Comparison of ENCODE assay signal across 8 cellular contexts in the genomic region with DNA sequence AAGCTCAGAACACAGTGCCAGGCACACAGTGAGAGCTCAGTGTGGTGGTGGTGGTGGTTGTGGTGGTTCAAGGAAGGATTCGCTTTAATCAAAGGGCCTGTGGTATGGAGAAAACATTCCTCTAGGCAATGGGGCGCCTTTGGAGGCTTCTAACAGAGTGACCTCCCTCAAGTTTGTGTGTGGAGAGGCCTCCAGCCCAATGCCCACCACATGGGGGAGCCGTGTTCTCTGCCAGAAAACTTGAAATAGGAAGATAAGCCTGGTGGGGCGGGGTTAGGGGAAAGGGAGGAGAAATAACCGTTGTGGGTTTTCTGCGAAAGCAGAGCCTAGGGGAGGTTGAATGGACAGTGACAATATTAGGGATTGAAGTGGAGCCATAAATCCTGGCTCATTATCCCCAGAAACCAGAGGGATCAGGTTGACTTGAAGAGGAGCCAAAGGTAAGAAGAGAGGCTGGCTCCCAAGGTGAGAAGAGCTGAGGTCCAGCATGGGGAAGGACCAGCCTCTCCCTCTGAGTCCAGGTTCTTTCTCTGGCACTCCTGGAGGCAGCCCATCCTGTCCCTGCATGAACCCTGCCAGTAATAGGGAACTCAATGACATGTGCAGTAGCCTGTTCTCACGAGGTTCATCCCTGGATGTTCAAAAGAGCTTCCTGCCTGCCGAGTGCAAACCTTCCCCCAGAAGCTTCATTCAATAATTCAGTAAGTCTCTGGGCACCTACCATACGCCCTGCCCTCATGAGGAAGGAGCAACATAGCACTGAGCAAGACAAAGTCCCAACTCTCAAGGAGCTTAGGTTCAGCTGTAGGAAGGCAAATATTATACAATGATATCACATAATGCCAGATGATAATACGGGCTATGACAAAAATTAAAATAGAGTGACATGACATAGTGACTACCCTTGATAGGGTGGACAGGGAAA. TPM values are rescaled to one million over a fixed set of nuclear protein-coding genes. Genes with fewer than 3 reads are reported as not detected.
A peak's percentile ranks its signal among the peaks of the same experiment; 100 is the strongest.
DNase-seq lines count a peak whose midpoint lies in the region; TF ChIP-seq lines count a peak whose summit lies in the region.

No MANE protein-coding gene starts in this region.

- no peak overlapping the region for H3K27ac ChIP-seq in colonic mucosa
- H3K27ac ChIP-seq in smooth muscle cell (ENCODE audit: low read depth) = no peak overlapping the region

- no peaks in the 10 kb centered on the region for H3K36me3 ChIP-seq in colonic mucosa
- H3K36me3 ChIP-seq in smooth muscle cell (ENCODE audit: low read depth) = no peaks in the 10 kb centered on the region

- no peaks in the 10 kb centered on the region for H3K79me2 ChIP-seq in smooth muscle cell (ENCODE audit: low read depth)

- peaks cover 18% of the 10 kb centered on the region for H3F3A ChIP-seq in smooth muscle cell (ENCODE audit: low read depth)

- H3K4me3 ChIP-seq in colonic mucosa (no peak overlapping the region), smooth muscle cell (no peak overlapping the region)

- intact Hi-C loops in colonic mucosa (cut with DNase I) = loop anchor here (5.0 kb wide), 1 partner anchor 54 kb away; a partner anchor contains a TSS

- H4K20me1 ChIP-seq in smooth muscle cell (ENCODE audit: low read depth) = no peaks in the 10 kb centered on the region

- no peak overlapping the region for H3K4me2 ChIP-seq in smooth muscle cell

- TF ChIP-seq CTCF in colonic mucosa (IDR thresholded peaks at IDR 0.05) (no peak), smooth muscle cell (IDR thresholded peaks at IDR 0.05; ENCODE audit: borderline replicate concordance, insufficient read depth, poor library complexity, severe bottlenecking) (peak; percentile 7)

- no peaks in the 10 kb centered on the region for H3K9me3 ChIP-seq in colonic mucosa
- H3K9me3 ChIP-seq in smooth muscle cell (replicated peaks; ENCODE audit: low read depth) = no peaks in the 10 kb centered on the region

- H2AFZ ChIP-seq in smooth muscle cell (ENCODE audit: low read depth) = no peak overlapping the region

- H3K27me3 ChIP-seq in colonic mucosa (no peaks in the 10 kb centered on the region), smooth muscle cell (ENCODE audit: low read depth) (no peaks in the 10 kb centered on the region)

- H3K9ac ChIP-seq in colonic mucosa (ENCODE audit: low read depth in 2 of 2, low read length in 2 of 2) = no peak overlapping the region
- no peak overlapping the region for H3K9ac ChIP-seq in smooth muscle cell (ENCODE audit: low read depth)

- H3K4me1 ChIP-seq in colonic mucosa (peaks cover 14% of the 10 kb centered on the region), smooth muscle cell (ENCODE audit: low read depth) (peaks cover 6% of the 10 kb centered on the region)

- WGBS in smooth muscle cell (ENCODE audit: low lambda C conversion rate) = 67% methylated on average over 10 of the region's 10 CpGs

- DNase-seq in activated CD4-positive, alpha-beta T cell treated with anti-CD3 and anti-CD28 coated beads for 48 hours = peak; percentile 28
- DNase-seq in activated CD4-positive, alpha-beta T cell treated with anti-CD3 and anti-CD28 coated beads for 1 hour = no peak
- DNase-seq in NCI-H82 treated with DMSO at 0.1 percent for 48 hours (lab: John Stamatoyannopoulos, UW; ENCODE audit: unreplicated experiment) = peak; percentile 38
- DNase-seq in colonic mucosa = peak; percentile 56
- DNase-seq in smooth muscle cell (lab: John Stamatoyannopoulos, UW; ENCODE audit: unreplicated experiment) = no peak
- DNase-seq in NCI-H510A (lab: John Stamatoyannopoulos, UW) = no peak
- DNase-seq in putamen (ENCODE audit: low spot score) = no peak
- no peak for DNase-seq in middle frontal gyrus (ENCODE audit: extremely low spot score, low spot score)

RNA-seq across cellular contexts. Expression of a gene that starts 51.4 kb away (rescaled TPM):
- total RNA-seq in colonic mucosa = 10 to 100 TPM; 14.5 to 32.8 TPM
- 53.6 and 72.0 TPM in 2 replicates for total RNA-seq in smooth muscle cell
- 41.7 and 85.6 TPM in 2 replicates for polyA plus RNA-seq in smooth muscle cell

Comparison
In these comparisons a context has a peak if more than half of its experiments do, and no peak if none do; other contexts are left out.
1. DNase-seq: peak in activated CD4-positive, alpha-beta T cell treated with anti-CD3 and anti-CD28 coated beads for 48 hours (single experiment), NCI-H82 treated with DMSO at 0.1 percent for 48 hours (single experiment) and colonic mucosa (single experiment); none in activated CD4-positive, alpha-beta T cell treated with anti-CD3 and anti-CD28 coated beads for 1 hour (single experiment), smooth muscle cell (single experiment), NCI-H510A (single experiment), putamen (single experiment) and middle frontal gyrus (single experiment).